Comparison of ENCODE assay signal across 1 cellular context in genomic region chr16:28528463-28528867, GRCh38.
A peak's percentile ranks its signal among the peaks of the same experiment; 100 is the strongest.
TF ChIP-seq lines count a peak whose summit lies in the region.

No MANE protein-coding gene starts in this region.

TF ChIP-seq in HepG2, 621 proteins besides CTCF, POLR2A, EP300 and RAD21 (continued from another document and continues in another):
- TF ChIP-seq ZNF142 (CRISPR knock-in tag; IDR thresholded peaks at IDR 0.05) = no peak
- no peak for TF ChIP-seq CENPT (CRISPR knock-in tag; IDR thresholded peaks at IDR 0.05; ENCODE audit: low read depth)
- no peak for TF ChIP-seq ZNF10 (CRISPR knock-in tag; IDR thresholded peaks at IDR 0.05; ENCODE audit: borderline replicate concordance, low read depth)
- no peak for TF ChIP-seq ZBTB21 (CRISPR knock-in tag; IDR thresholded peaks at IDR 0.05)
- no peak for TF ChIP-seq POLR2G (IDR thresholded peaks at IDR 0.05; ENCODE audit: low read depth, low read length)
- TF ChIP-seq NR0B2 (CRISPR knock-in tag; IDR thresholded peaks at IDR 0.05) = no peak
- TF ChIP-seq EED (CRISPR knock-in tag; IDR thresholded peaks at IDR 0.05) = no peak
- TF ChIP-seq HIVEP1 (CRISPR knock-in tag; IDR thresholded peaks at IDR 0.05) = no peak
- no peak for TF ChIP-seq ZNF121 (CRISPR knock-in tag; IDR thresholded peaks at IDR 0.05)
- no peak for TF ChIP-seq ATF7 (IDR thresholded peaks at IDR 0.05)
- TF ChIP-seq ATF7 (CRISPR knock-in tag; IDR thresholded peaks at IDR 0.05) = no peak
- TF ChIP-seq MAFF (IDR thresholded peaks at IDR 0.05; ENCODE audit: low read depth, low read length) = no peak
- no peak; the same call in 1 of the 2 replicates for TF ChIP-seq HNF4G (IDR thresholded peaks at IDR 0.05; ENCODE audit: borderline replicate concordance, low read depth, low read length)
- TF ChIP-seq HNF4G (CRISPR knock-in tag; IDR thresholded peaks at IDR 0.05; ENCODE audit: borderline replicate concordance, low read depth) = no peak
- TF ChIP-seq TFAP4 (IDR thresholded peaks at IDR 0.05; ENCODE audit: borderline replicate concordance, low read depth) = peak; percentile 68
- no peak for TF ChIP-seq HES4 (CRISPR knock-in tag; IDR thresholded peaks at IDR 0.05; ENCODE audit: borderline replicate concordance)
- TF ChIP-seq TOE1 (CRISPR knock-in tag; IDR thresholded peaks at IDR 0.05) = no peak
- 0 out of 2 replicates have a peak, but pooled peaks have one; percentile 51 for TF ChIP-seq NFATC3 (CRISPR knock-in tag; IDR thresholded peaks at IDR 0.05)
- no peak for TF ChIP-seq ZSCAN22 (CRISPR knock-in tag; IDR thresholded peaks at IDR 0.05)
- 0 out of 2 replicates have a peak, but pooled peaks have one; percentile 19 for TF ChIP-seq HOXD1 (CRISPR knock-in tag; IDR thresholded peaks at IDR 0.05)
- TF ChIP-seq PCBP2 (optimal IDR thresholded peaks at IDR 0.05; ENCODE audit: low read depth, low read length, poor library complexity, severe bottlenecking) = no peak
- no peak; the same call in 1 of the 2 replicates for TF ChIP-seq ARID4A (CRISPR knock-in tag; IDR thresholded peaks at IDR 0.05; ENCODE audit: borderline replicate concordance)
- no peak for TF ChIP-seq ZNF512 (CRISPR knock-in tag; IDR thresholded peaks at IDR 0.05)
- TF ChIP-seq ZBTB1 (CRISPR knock-in tag; IDR thresholded peaks at IDR 0.05; ENCODE audit: borderline replicate concordance) = no peak
- peak; percentile 90 for TF ChIP-seq TFE3 (CRISPR knock-in tag; IDR thresholded peaks at IDR 0.05)
- no peak for TF ChIP-seq MXD3 (CRISPR knock-in tag; IDR thresholded peaks at IDR 0.05)
- peak; percentile 93 for TF ChIP-seq PHF21A (CRISPR knock-in tag; IDR thresholded peaks at IDR 0.05)
- no peak for TF ChIP-seq GABPB1 (CRISPR knock-in tag; IDR thresholded peaks at IDR 0.05)
- TF ChIP-seq JARID2 (CRISPR knock-in tag; IDR thresholded peaks at IDR 0.05; ENCODE audit: insufficient replicate concordance) = no peak
- TF ChIP-seq SALL1 (CRISPR knock-in tag; IDR thresholded peaks at IDR 0.05) = peak; percentile 59
- no peak; the same call in 1 of the 2 replicates for TF ChIP-seq ZNF770 (CRISPR knock-in tag; IDR thresholded peaks at IDR 0.05)
- TF ChIP-seq ZFX (CRISPR knock-in tag; IDR thresholded peaks at IDR 0.05; ENCODE audit: low read depth) = peak; percentile 25; the same call in 1 of the 2 replicates
- TF ChIP-seq ZNF768 (CRISPR knock-in tag; IDR thresholded peaks at IDR 0.05) = no peak
- no peak for TF ChIP-seq ZNF598 (CRISPR knock-in tag; IDR thresholded peaks at IDR 0.05; ENCODE audit: borderline replicate concordance)
- 0 out of 2 replicates have a peak, but pooled peaks have one; percentile 24 for TF ChIP-seq ZNF710 (CRISPR knock-in tag; IDR thresholded peaks at IDR 0.05; ENCODE audit: borderline replicate concordance)
- TF ChIP-seq PLSCR1 (CRISPR knock-in tag; IDR thresholded peaks at IDR 0.05; ENCODE audit: borderline replicate concordance) = no peak
- TF ChIP-seq SIN3B (IDR thresholded peaks at IDR 0.05; ENCODE audit: low read length) = no peak
